Comparison of ENCODE assay signal across 9 cellular contexts in genomic region chr6:41442800-41443501, GRCh38.
A peak's percentile ranks its signal among the peaks of the same experiment; 100 is the strongest.
DNase-seq lines count a peak whose midpoint lies in the region; ATAC-seq and TF ChIP-seq lines count a peak whose summit lies in the region.
"Had no signal": no experiment of that assay in that cellular context is flagged by ENCODE, and none has a peak within 500 bp of the region (broad histone marks: within the 10 kb centered on the region; RNA-seq: fewer than 3 reads in every experiment).

No MANE protein-coding gene starts in this region.

- H3K27me3 Mint-ChIP-seq in stimulated activated naive CD8-positive, alpha-beta T cell treated with anti-CD3 and anti-CD28 coated beads, Interleukin-15, Interleukin-2, amounts not matched to agents 100 ng/mL and 50 ng/mL, for 24 hours = peaks cover 16% of the 10 kb centered on the region

- H3K27me3 ChIP-seq in WERI-Rb-1 (ENCODE audit: insufficient read depth, low read depth, severe bottlenecking) (no peaks in the 10 kb centered on the region), hepatocyte (no peaks in the 10 kb centered on the region)

- H3K4me3 Mint-ChIP-seq in stimulated activated naive CD8-positive, alpha-beta T cell treated with anti-CD3 and anti-CD28 coated beads, Interleukin-15, Interleukin-2, amounts not matched to agents 100 ng/mL and 50 ng/mL, for 24 hours = no peak overlapping the region

- peak overlapping the region; percentile 48 for H3K27ac ChIP-seq in WERI-Rb-1
- peak overlapping the region; percentile 91 for H3K27ac ChIP-seq in hepatocyte

- no peaks in the 10 kb centered on the region for H3K9me3 ChIP-seq in WERI-Rb-1 (ENCODE audit: severe bottlenecking)
- no peaks in the 10 kb centered on the region for H3K9me3 ChIP-seq in hepatocyte (ENCODE audit: low read depth)
- H3K9me3 ChIP-seq: Caco-2 had no signal

- H3K4me2 ChIP-seq in hepatocyte = peak overlapping the region; percentile 89

- H3K4me3 ChIP-seq in WERI-Rb-1 (ENCODE audit: low read depth, low read length) (no peak overlapping the region), hepatocyte (no peak overlapping the region)

- H3K79me2 ChIP-seq in hepatocyte = no peaks in the 10 kb centered on the region

- H3K36me3 Mint-ChIP-seq in stimulated activated naive CD8-positive, alpha-beta T cell treated with anti-CD3 and anti-CD28 coated beads, Interleukin-15, Interleukin-2, amounts not matched to agents 100 ng/mL and 50 ng/mL, for 24 hours (ENCODE audit: low read depth) = no peaks in the 10 kb centered on the region

- H3K36me3 ChIP-seq in WERI-Rb-1 = no peaks in the 10 kb centered on the region
- no peaks in the 10 kb centered on the region for H3K36me3 ChIP-seq in hepatocyte (replicated peaks; ENCODE audit: insufficient read depth, low read depth)

- peak; percentile 33 for TF ChIP-seq CTCF in WERI-Rb-1 (IDR thresholded peaks at IDR 0.05; ENCODE audit: low read depth, low read length)
- TF ChIP-seq CTCF in hepatocyte (IDR thresholded peaks at IDR 0.05; ENCODE audit: poor library complexity) = peak; percentile 81

- H2AFZ ChIP-seq in hepatocyte = peak overlapping the region; percentile 75

- no peaks in the 10 kb centered on the region for H3K9me3 Mint-ChIP-seq in stimulated activated naive CD8-positive, alpha-beta T cell treated with anti-CD3 and anti-CD28 coated beads, Interleukin-15, Interleukin-2, amounts not matched to agents 100 ng/mL and 50 ng/mL, for 24 hours

- WGBS in hepatocyte (ENCODE audit: low lambda C conversion rate, missing lambda C conversion rate) = 7% methylated on average over 28 of the region's 42 CpGs

- peak overlapping the region; percentile 65 for H3K27ac Mint-ChIP-seq in stimulated activated naive CD8-positive, alpha-beta T cell treated with anti-CD3 and anti-CD28 coated beads, Interleukin-15, Interleukin-2, amounts not matched to agents 100 ng/mL and 50 ng/mL, for 24 hours

- ATAC-seq in GM19328 (IDR thresholded peaks at IDR 0.05; ENCODE audit: unreplicated experiment) (no peak), HG03108 (IDR thresholded peaks at IDR 0.05; ENCODE audit: unreplicated experiment) (no peak)

- H3K4me1 Mint-ChIP-seq in stimulated activated naive CD8-positive, alpha-beta T cell treated with anti-CD3 and anti-CD28 coated beads, Interleukin-15, Interleukin-2, amounts not matched to agents 100 ng/mL and 50 ng/mL, for 24 hours (ENCODE audit: low read depth) = peaks cover 40% of the 10 kb centered on the region

- peaks cover 33% of the 10 kb centered on the region for H3K4me1 ChIP-seq in hepatocyte (ENCODE audit: insufficient read depth)
- H3K4me1 ChIP-seq: Caco-2 had no signal

- DNase-seq in NCI-H2227 treated with DMSO at 0.1 percent for 48 hours (lab: John Stamatoyannopoulos, UW) = peak; percentile 18
- no peak for DNase-seq in NCI-H2227 (lab: John Stamatoyannopoulos, UW; ENCODE audit: unreplicated experiment)
- DNase-seq in WERI-Rb-1 = peak; percentile 83
- peak; percentile 77 for DNase-seq in hepatocyte (ENCODE audit: low spot score)
- DNase-seq in hepatic stellate cell (ENCODE audit: low spot score) = no peak

- H4K20me1 ChIP-seq in hepatocyte (ENCODE audit: insufficient read depth, poor library complexity, severe bottlenecking) = no peaks in the 10 kb centered on the region

- no peaks in the 10 kb centered on the region for H3K9me2 ChIP-seq in hepatocyte (replicated peaks; ENCODE audit: insufficient read depth)

Comparison
In these comparisons a context has a peak if more than half of its experiments do, and no peak if none do; other contexts are left out.
1. DNase-seq: peak in NCI-H2227 treated with DMSO at 0.1 percent for 48 hours (single experiment), WERI-Rb-1 (single experiment) and hepatocyte (single experiment); none in NCI-H2227 (single experiment) and hepatic stellate cell (single experiment).